Comparison of ENCODE assay signal across 31 cellular contexts in genomic region chr2:1922402-1923025, GRCh38.
"Had no signal": no experiment of that assay in that cellular context is flagged by ENCODE, and none has a peak within 500 bp of the region (broad histone marks: within the 10 kb centered on the region; RNA-seq: fewer than 3 reads in every experiment).

No MANE protein-coding gene starts in this region.

- DNase-seq: glutamatergic neuron; heart left ventricle; hypothalamus; immature natural killer cell; kidney; left colon; left lung; mesendoderm; midbrain; mucosa of descending colon; naive thymus-derived CD4-positive, alpha-beta T cell; occipital lobe; ovary; right cardiac atrium; sigmoid colon; small intestine; spleen; stimulated activated CD4-positive, alpha-beta T cell treated with anti-CD3 and anti-CD28 coated beads, Interleukin-4, amount 100 ng/mL, for 24 hours; stimulated activated naive CD4-positive, alpha-beta T cell; tibial artery; upper lobe of right lung had no signal

- H3K27me3 ChIP-seq: heart left ventricle, left lung, ovary, sigmoid colon, spleen, suprapubic skin, upper lobe of right lung had no signal

- ATAC-seq: heart left ventricle; left colon; left lung; mucosa of descending colon; naive thymus-derived CD4-positive, alpha-beta T cell; natural killer cell treated with Interleukin-12 subunit alpha and Interleukin-12 subunit beta and Interleukin-15 and Interleukin-18, amount 100 ng/mL, for 72 hours; right cardiac atrium; stimulated activated effector memory CD8-positive, alpha-beta T cell treated with anti-CD3 and anti-CD28 coated beads, Interleukin-12 subunit alpha, Interleukin-12 subunit beta, amount 100 ng/mL, for 72 hours; upper lobe of right lung had no signal

- H3K27ac Mint-ChIP-seq: immature natural killer cell; naive thymus-derived CD4-positive, alpha-beta T cell; natural killer cell treated with Interleukin-12 subunit alpha and Interleukin-12 subunit beta and Interleukin-15 and Interleukin-18, amount 100 ng/mL, for 72 hours; progenitor cell of endocrine pancreas; stimulated activated effector memory CD8-positive, alpha-beta T cell treated with anti-CD3 and anti-CD28 coated beads, Interleukin-12 subunit alpha, Interleukin-12 subunit beta, amount 100 ng/mL, for 72 hours; stimulated activated naive CD8-positive, alpha-beta T cell treated with anti-CD3 and anti-CD28 coated beads, Interleukin-15, Interleukin-2, amounts not matched to agents 100 ng/mL and 50 ng/mL, for 24 hours had no signal

- H3K4me3 Mint-ChIP-seq: immature natural killer cell; naive thymus-derived CD4-positive, alpha-beta T cell; natural killer cell treated with Interleukin-12 subunit alpha and Interleukin-12 subunit beta and Interleukin-15 and Interleukin-18, amount 100 ng/mL, for 72 hours; neural crest cell; stimulated activated effector memory CD8-positive, alpha-beta T cell treated with anti-CD3 and anti-CD28 coated beads, Interleukin-12 subunit alpha, Interleukin-12 subunit beta, amount 100 ng/mL, for 72 hours; stimulated activated naive CD8-positive, alpha-beta T cell treated with anti-CD3 and anti-CD28 coated beads, Interleukin-15, Interleukin-2, amounts not matched to agents 100 ng/mL and 50 ng/mL, for 24 hours had no signal

- H3K4me1 ChIP-seq: heart left ventricle, left lung, tibial artery, upper lobe of right lung had no signal

- FAIRE-seq: islet of Langerhans, kidney, small intestine had no signal

- H3K36me3 Mint-ChIP-seq: immature natural killer cell; naive thymus-derived CD4-positive, alpha-beta T cell; natural killer cell treated with Interleukin-12 subunit alpha and Interleukin-12 subunit beta and Interleukin-15 and Interleukin-18, amount 100 ng/mL, for 72 hours; stimulated activated effector memory CD8-positive, alpha-beta T cell treated with anti-CD3 and anti-CD28 coated beads, Interleukin-12 subunit alpha, Interleukin-12 subunit beta, amount 100 ng/mL, for 72 hours had no signal

- H3K4me1 Mint-ChIP-seq: immature natural killer cell; naive thymus-derived CD4-positive, alpha-beta T cell; neural crest cell; stimulated activated effector memory CD8-positive, alpha-beta T cell treated with anti-CD3 and anti-CD28 coated beads, Interleukin-12 subunit alpha, Interleukin-12 subunit beta, amount 100 ng/mL, for 72 hours had no signal

- H3K27ac ChIP-seq: heart left ventricle, left lung, neutrophil, ovary, sigmoid colon, spleen, suprapubic skin, thoracic aorta, tibial artery, upper lobe of right lung had no signal

- H3K9me3 ChIP-seq: heart left ventricle, left lung, mucosa of descending colon, neutrophil, ovary, sigmoid colon, spleen, suprapubic skin, thoracic aorta, tibial artery, upper lobe of right lung had no signal

- H3K9me3 Mint-ChIP-seq: naive thymus-derived CD4-positive, alpha-beta T cell; natural killer cell treated with Interleukin-12 subunit alpha and Interleukin-12 subunit beta and Interleukin-15 and Interleukin-18, amount 100 ng/mL, for 72 hours; neural crest cell; stimulated activated naive CD8-positive, alpha-beta T cell treated with anti-CD3 and anti-CD28 coated beads, Interleukin-15, Interleukin-2, amounts not matched to agents 100 ng/mL and 50 ng/mL, for 24 hours had no signal

- H3K4me3 ChIP-seq: heart left ventricle, left lung, lung, mucosa of descending colon, ovary, sigmoid colon, spleen, suprapubic skin, thoracic aorta, tibial artery, upper lobe of right lung had no signal

- H3K36me3 ChIP-seq: heart left ventricle, left lung, neutrophil, ovary, sigmoid colon, spleen, suprapubic skin, thoracic aorta, tibial artery, upper lobe of right lung had no signal
